Comparison of ENCODE assay signal across 14 cellular contexts in the genomic region with DNA sequence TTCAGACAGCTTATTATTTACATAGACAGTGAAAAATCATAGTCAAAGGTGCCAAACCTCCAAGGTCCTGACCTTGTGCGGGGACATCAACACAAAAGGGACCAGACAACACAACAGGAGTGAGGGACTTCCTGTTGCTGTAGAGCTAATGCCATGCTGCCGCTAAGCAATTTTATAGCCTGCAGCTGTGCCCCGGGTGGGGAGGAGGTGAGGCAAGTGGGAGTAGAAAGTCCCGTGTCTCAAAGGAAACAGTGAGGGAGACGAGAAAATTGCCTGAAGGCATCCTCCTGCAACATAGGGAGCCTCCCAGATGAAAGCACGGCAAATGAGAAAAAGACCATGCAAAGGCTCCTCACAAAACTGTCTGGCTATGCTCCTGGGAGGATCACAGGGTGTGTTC. TPM values are rescaled to one million over a fixed set of nuclear protein-coding genes. Genes with fewer than 3 reads are reported as not detected.
DNase-seq lines count a peak whose midpoint lies in the region; ATAC-seq and TF ChIP-seq lines count a peak whose summit lies in the region.
"Had no signal": no experiment of that assay in that cellular context is flagged by ENCODE, and none has a peak within 500 bp of the region (broad histone marks: within the 10 kb centered on the region; RNA-seq: fewer than 3 reads in every experiment).

No MANE protein-coding gene starts in this region.

- peak; percentile 24 for DNase-seq in AG08395 (ENCODE audit: low spot score)
- peak; percentile 5 for DNase-seq in H7
- peak; percentile 72 to 79 for DNase-seq in SJCRH30
- peak in 1 of 2 donors; percentile 7 for DNase-seq in left colon
- DNase-seq in glutamatergic neuron = no peak
- no peak for DNase-seq in DMS53 (lab: John Stamatoyannopoulos, UW)
- DNase-seq in iPS-NIHi11 (ENCODE audit: low spot score) = no peak
- no peak for DNase-seq in activated T-cell treated with anti-CD3 and anti-CD28 coated beads for 4 hours
- DNase-seq: amniotic stem cell, midbrain, NCI-H446 had no signal

- peak; percentile 50 for ATAC-seq in left colon

- H3K27ac ChIP-seq in SJCRH30 = peak overlapping the region; percentile 37; the same call in 1 of the 2 replicates
- H3K27ac ChIP-seq: parathyroid adenoma, thyroid gland had no signal

- H3K4me3 Mint-ChIP-seq in glutamatergic neuron (ENCODE audit: unreplicated experiment) = no peak overlapping the region
- H3K4me3 Mint-ChIP-seq: dendritic cell treated with granulocyte-macrophage colony-stimulating factor and Interleukin-4, amounts not matched to agents 40 ng/mL and 50 ng/mL, for 4 days had no signal

- H3K36me3 Mint-ChIP-seq in glutamatergic neuron (ENCODE audit: unreplicated experiment) = no peaks in the 10 kb centered on the region

- H3K9me3 Mint-ChIP-seq in glutamatergic neuron (ENCODE audit: unreplicated experiment) = no peaks in the 10 kb centered on the region

- H3K36me3 ChIP-seq in H7 (replicated peaks; ENCODE audit: control insufficient read depth, insufficient read depth, low read length) = no peaks in the 10 kb centered on the region
- H3K36me3 ChIP-seq in SJCRH30 = no peaks in the 10 kb centered on the region
- H3K36me3 ChIP-seq: thyroid gland had no signal

- H3K4me1 ChIP-seq in SJCRH30 = peaks cover 9% of the 10 kb centered on the region
- H3K4me1 ChIP-seq: parathyroid adenoma, thyroid gland had no signal

- H3K4me1 Mint-ChIP-seq in glutamatergic neuron (ENCODE audit: low read depth, unreplicated experiment) = peaks cover 2% of the 10 kb centered on the region

- no peaks in the 10 kb centered on the region for H3K27me3 Mint-ChIP-seq in glutamatergic neuron (ENCODE audit: unreplicated experiment)
- H3K27me3 Mint-ChIP-seq: dendritic cell treated with granulocyte-macrophage colony-stimulating factor and Interleukin-4, amounts not matched to agents 40 ng/mL and 50 ng/mL, for 4 days had no signal

- H3K9me3 ChIP-seq in SJCRH30 (replicated peaks) = no peaks in the 10 kb centered on the region
- H3K9me3 ChIP-seq: thyroid gland had no signal

- intact Hi-C loops in left colon (cut with DNase I, micrococcal nuclease) = no loop called here

- no peaks in the 10 kb centered on the region for H3K27me3 ChIP-seq in H7 (ENCODE audit: control insufficient read depth, insufficient read depth, low read length)
- H3K27me3 ChIP-seq in SJCRH30 = no peaks in the 10 kb centered on the region
- H3K27me3 ChIP-seq: thyroid gland had no signal

- no peak overlapping the region for H3K4me3 ChIP-seq in H7 (ENCODE audit: insufficient read depth, low read depth, low read length)
- no peak overlapping the region for H3K4me3 ChIP-seq in SJCRH30
- H3K4me3 ChIP-seq: thyroid gland had no signal

- no peak overlapping the region for H3K27ac Mint-ChIP-seq in glutamatergic neuron (ENCODE audit: unreplicated experiment)
- H3K27ac Mint-ChIP-seq: dendritic cell treated with granulocyte-macrophage colony-stimulating factor and Interleukin-4, amounts not matched to agents 40 ng/mL and 50 ng/mL, for 4 days had no signal

- TF ChIP-seq CTCF in glutamatergic neuron (IDR thresholded peaks at IDR 0.05; ENCODE audit: partially characterized antibody, unreplicated experiment) = no peak

RNA-seq across cellular contexts. Expression of gene CAAP1, which starts 58.8 kb away (rescaled TPM):
- 38.5 and 57.0 TPM in 2 replicates for total RNA-seq in H7 (2014; rRNA removed; shearing (Covaris generic))
- total RNA-seq in SJCRH30 (2014; rRNA removed; shearing (Covaris generic)) = 16.6 and 17.1 TPM in 2 replicates
- 10 to 100 TPM; 29.8 to 34.4 TPM for total RNA-seq in left colon
- 14.3 TPM for total RNA-seq in glutamatergic neuron (ENCODE audit: unreplicated experiment)

Comparison
In these comparisons a context has a peak if more than half of its experiments do, and no peak if none do; other contexts are left out.
1. DNase-seq: peak in AG08395 (single experiment), H7 (single experiment) and SJCRH30 (2 of 2); none in glutamatergic neuron (single experiment), DMS53 (single experiment), iPS-NIHi11 (single experiment) and activated T-cell treated with anti-CD3 and anti-CD28 coated beads for 4 hours (single experiment).